ENCODE assay signal across 1 cellular context in the genomic region with DNA sequence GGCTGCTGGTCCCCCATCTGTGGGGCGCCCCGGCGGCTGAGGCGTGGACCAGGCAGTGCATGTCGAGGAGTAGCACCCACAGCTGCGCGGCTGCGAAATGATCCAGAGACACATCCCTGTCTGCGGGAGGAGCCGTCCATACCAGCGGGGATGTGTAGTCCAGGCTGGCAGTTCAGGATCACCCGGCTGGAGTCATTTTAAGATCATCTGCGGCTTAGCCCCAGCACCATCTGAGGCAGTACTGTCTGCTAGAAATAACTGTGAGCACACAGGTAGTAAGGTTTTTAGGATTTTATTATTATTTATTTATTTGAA.
TF ChIP-seq lines count a peak whose summit lies in the region.

No MANE protein-coding gene starts in this region.

TF ChIP-seq in WTC11, 78 proteins besides CTCF, POLR2A, EP300 and RAD21 (continued from another document):
- TF ChIP-seq, protein P1, sequence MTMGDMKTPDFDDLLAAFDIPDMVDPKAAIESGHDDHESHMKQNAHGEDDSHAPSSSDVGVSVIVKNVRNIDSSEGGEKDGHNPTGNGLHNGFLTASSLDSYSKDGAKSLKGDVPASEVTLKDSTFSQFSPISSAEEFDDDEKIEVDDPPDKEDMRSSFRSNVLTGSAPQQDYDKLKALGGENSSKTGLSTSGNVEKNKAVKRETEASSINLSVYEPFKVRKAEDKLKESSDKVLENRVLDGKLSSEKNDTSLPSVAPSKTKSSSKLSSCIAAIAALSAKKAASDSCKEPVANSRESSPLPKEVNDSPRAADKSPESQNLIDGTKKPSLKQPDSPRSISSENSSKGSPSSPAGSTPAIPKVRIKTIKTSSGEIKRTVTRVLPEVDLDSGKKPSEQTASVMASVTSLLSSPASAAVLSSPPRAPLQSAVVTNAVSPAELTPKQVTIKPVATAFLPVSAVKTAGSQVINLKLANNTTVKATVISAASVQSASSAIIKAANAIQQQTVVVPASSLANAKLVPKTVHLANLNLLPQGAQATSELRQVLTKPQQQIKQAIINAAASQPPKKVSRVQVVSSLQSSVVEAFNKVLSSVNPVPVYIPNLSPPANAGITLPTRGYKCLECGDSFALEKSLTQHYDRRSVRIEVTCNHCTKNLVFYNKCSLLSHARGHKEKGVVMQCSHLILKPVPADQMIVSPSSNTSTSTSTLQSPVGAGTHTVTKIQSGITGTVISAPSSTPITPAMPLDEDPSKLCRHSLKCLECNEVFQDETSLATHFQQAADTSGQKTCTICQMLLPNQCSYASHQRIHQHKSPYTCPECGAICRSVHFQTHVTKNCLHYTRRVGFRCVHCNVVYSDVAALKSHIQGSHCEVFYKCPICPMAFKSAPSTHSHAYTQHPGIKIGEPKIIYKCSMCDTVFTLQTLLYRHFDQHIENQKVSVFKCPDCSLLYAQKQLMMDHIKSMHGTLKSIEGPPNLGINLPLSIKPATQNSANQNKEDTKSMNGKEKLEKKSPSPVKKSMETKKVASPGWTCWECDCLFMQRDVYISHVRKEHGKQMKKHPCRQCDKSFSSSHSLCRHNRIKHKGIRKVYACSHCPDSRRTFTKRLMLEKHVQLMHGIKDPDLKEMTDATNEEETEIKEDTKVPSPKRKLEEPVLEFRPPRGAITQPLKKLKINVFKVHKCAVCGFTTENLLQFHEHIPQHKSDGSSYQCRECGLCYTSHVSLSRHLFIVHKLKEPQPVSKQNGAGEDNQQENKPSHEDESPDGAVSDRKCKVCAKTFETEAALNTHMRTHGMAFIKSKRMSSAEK (CRISPR knock-in tag; IDR thresholded peaks at IDR 0.05; ENCODE audit: borderline replicate concordance): no peak
- TF ChIP-seq EMX1 (CRISPR knock-in tag; IDR thresholded peaks at IDR 0.05): no peak
- TF ChIP-seq ZNF671 (CRISPR knock-in tag; IDR thresholded peaks at IDR 0.05): no peak
- TF ChIP-seq, protein P2, sequence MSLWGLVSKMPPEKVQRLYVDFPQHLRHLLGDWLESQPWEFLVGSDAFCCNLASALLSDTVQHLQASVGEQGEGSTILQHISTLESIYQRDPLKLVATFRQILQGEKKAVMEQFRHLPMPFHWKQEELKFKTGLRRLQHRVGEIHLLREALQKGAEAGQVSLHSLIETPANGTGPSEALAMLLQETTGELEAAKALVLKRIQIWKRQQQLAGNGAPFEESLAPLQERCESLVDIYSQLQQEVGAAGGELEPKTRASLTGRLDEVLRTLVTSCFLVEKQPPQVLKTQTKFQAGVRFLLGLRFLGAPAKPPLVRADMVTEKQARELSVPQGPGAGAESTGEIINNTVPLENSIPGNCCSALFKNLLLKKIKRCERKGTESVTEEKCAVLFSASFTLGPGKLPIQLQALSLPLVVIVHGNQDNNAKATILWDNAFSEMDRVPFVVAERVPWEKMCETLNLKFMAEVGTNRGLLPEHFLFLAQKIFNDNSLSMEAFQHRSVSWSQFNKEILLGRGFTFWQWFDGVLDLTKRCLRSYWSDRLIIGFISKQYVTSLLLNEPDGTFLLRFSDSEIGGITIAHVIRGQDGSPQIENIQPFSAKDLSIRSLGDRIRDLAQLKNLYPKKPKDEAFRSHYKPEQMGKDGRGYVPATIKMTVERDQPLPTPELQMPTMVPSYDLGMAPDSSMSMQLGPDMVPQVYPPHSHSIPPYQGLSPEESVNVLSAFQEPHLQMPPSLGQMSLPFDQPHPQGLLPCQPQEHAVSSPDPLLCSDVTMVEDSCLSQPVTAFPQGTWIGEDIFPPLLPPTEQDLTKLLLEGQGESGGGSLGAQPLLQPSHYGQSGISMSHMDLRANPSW (CRISPR knock-in tag; conservative IDR thresholded peaks at IDR 0.05; ENCODE audit: low read depth): no peak
- no peak for TF ChIP-seq ZNF396 (CRISPR knock-in tag; IDR thresholded peaks at IDR 0.05; ENCODE audit: borderline replicate concordance)
